16 cellular contexts compared by ENCODE assay signal in the genomic region with DNA sequence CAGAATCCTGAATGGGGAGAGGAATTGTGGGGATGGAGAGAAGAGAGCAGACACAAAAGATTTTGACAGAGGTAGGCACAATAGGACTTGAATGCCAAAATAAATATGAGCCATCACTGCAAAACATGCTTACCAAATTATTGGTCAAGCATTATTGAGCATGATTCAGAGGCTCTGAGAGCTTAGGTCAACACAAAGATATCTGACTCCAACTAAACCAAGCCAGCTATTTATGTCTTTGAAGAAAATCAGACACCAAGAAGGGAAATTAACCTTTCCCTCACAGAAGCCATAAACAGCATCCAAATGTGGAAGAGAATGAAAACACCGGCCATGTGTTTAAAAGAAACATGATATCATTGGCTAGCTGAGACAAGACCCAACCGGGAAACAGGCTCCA.
DNase-seq lines count a peak whose midpoint lies in the region; ATAC-seq and TF ChIP-seq lines count a peak whose summit lies in the region.
"Had no signal": no experiment of that assay in that cellular context is flagged by ENCODE, and none has a peak within 500 bp of the region (broad histone marks: within the 10 kb centered on the region; RNA-seq: fewer than 3 reads in every experiment).

No MANE protein-coding gene starts in this region.

- H3K27ac Mint-ChIP-seq in activated naive CD4-positive, alpha-beta T cell treated with anti-CD3 and anti-CD28 coated beads, Interleukin-2, amount 50 U/mL, for 72 hours: no peak overlapping the region
- H3K27ac Mint-ChIP-seq: CD4-positive, alpha-beta memory T cell; natural killer cell treated with Interleukin-12 subunit alpha and Interleukin-12 subunit beta and Interleukin-15 and Interleukin-18, amount 100 ng/mL, for 72 hours had no signal

- in situ Hi-C loops in mammary epithelial cell (cut with MboI; ENCODE audit: low sequenced_read_pairs in 2 of 2): no loop called here

- H3K4me3 ChIP-seq in mammary epithelial cell (replicated peaks in 1 of 3; ENCODE audit: insufficient read depth in 1 of 3, low read depth in 2 of 3, low read length in 3 of 3): no peak overlapping the region
- H3K4me3 ChIP-seq: skin epidermis had no signal

- peaks cover 5% of the 10 kb centered on the region in 2 donors for H3K9me3 Mint-ChIP-seq in activated naive CD4-positive, alpha-beta T cell treated with anti-CD3 and anti-CD28 coated beads, Interleukin-2, amount 50 U/mL, for 72 hours

- intact Hi-C loops in mammary epithelial cell (cut with micrococcal nuclease): no loop called here

- no peak for TF ChIP-seq CTCF in mammary epithelial cell (conservative IDR thresholded peaks at IDR 0.05 in 1 of 2, IDR thresholded peaks at IDR 0.05 in 1 of 2; ENCODE audit: extremely low read depth in 1 of 2, insufficient read depth in 1 of 2, low read depth in 1 of 2, low read length in 2 of 2)

- no TSS peak for BruUV-seq in mammary epithelial cell (replicated peaks; lab: Mats Ljungman, UMichigan)

- H3K79me2 ChIP-seq in mammary epithelial cell (ENCODE audit: insufficient read depth, low read length): no peaks in the 10 kb centered on the region

- 64% methylated on average over 2 of the region's 2 CpGs for WGBS in mammary epithelial cell (ENCODE audit: low coverage, missing lambda C conversion rate)

- DNase-seq in EL (peak; percentile 30), NCI-H2029 (lab: John Stamatoyannopoulos, UW) (peak; percentile 81), mammary epithelial cell (peak; percentile 9), non-pigmented ciliary epithelial cell (ENCODE audit: low read depth) (peak; percentile 35), epidermal melanocyte (ENCODE audit: insufficient read length, low spot score) (no peak)
- DNase-seq in activated naive CD4-positive, alpha-beta T cell treated with anti-CD3 and anti-CD28 coated beads, Interleukin-2, amount 50 U/mL, for 72 hours (ENCODE audit: low spot score in 2 of 2): no peak
- DNase-seq: activated CD4-positive, CD25-positive, alpha-beta regulatory T cell treated with anti-CD3 and anti-CD28 coated beads, Interleukin-2, amount 50 U/mL, for 72 hours; amniotic stem cell; CD4-positive, alpha-beta memory T cell; effector CD4-positive, alpha-beta T cell; left colon; substantia nigra had no signal

- H3K36me3 Mint-ChIP-seq in activated naive CD4-positive, alpha-beta T cell treated with anti-CD3 and anti-CD28 coated beads, Interleukin-2, amount 50 U/mL, for 72 hours: no peaks in the 10 kb centered on the region

- dilution Hi-C loops in mammary epithelial cell (cut with HindIII; ENCODE audit: low sequenced_read_pairs): no loop called here

- H3K9ac ChIP-seq in mammary epithelial cell (ENCODE audit: insufficient read depth, low read length): no peak overlapping the region

- peaks cover 5% of the 10 kb centered on the region for H3K9me3 ChIP-seq in mammary epithelial cell (replicated peaks; ENCODE audit: insufficient read depth, low read length)

- no peaks in the 10 kb centered on the region for H3K27me3 ChIP-seq in mammary epithelial cell (ENCODE audit: insufficient read depth, low read length)

- no peak for ATAC-seq in GM18520 (IDR thresholded peaks at IDR 0.05; ENCODE audit: unreplicated experiment)
- ATAC-seq in activated naive CD4-positive, alpha-beta T cell treated with anti-CD3 and anti-CD28 coated beads, Interleukin-2, amount 50 U/mL, for 72 hours: no peak
- ATAC-seq: left colon; natural killer cell treated with Interleukin-12 subunit alpha and Interleukin-12 subunit beta and Interleukin-15 and Interleukin-18, amount 100 ng/mL, for 72 hours; SK-N-SH treated with all-trans-retinoic acid at 6 μM for 48 hours had no signal

- no peak overlapping the region for H3K4me2 ChIP-seq in mammary epithelial cell (ENCODE audit: insufficient read depth, low read depth, low read length)

- H3K27ac ChIP-seq in mammary epithelial cell (ENCODE audit: insufficient read depth, low read depth, low read length): no peak overlapping the region
- H3K27ac ChIP-seq: skin epidermis had no signal

- CTCF ChIA-PET in mammary epithelial cell (lab: Charles Lee; ENCODE audit: low non-redundant PET): no interaction called here

- H2AFZ ChIP-seq in mammary epithelial cell (ENCODE audit: low read depth, low read length): no peak overlapping the region

- H4K20me1 ChIP-seq in mammary epithelial cell (ENCODE audit: insufficient read depth, low read length): no peaks in the 10 kb centered on the region

- no peaks in the 10 kb centered on the region for H3K36me3 ChIP-seq in mammary epithelial cell (ENCODE audit: insufficient read depth, low read length)

- H3K4me1 ChIP-seq in mammary epithelial cell (ENCODE audit: insufficient read depth, low read length): no peaks in the 10 kb centered on the region

Comparison
In these comparisons a context has a peak if more than half of its experiments do, and no peak if none do; other contexts are left out.
1. DNase-seq: peak in EL (single experiment), NCI-H2029 (single experiment), mammary epithelial cell (single experiment) and non-pigmented ciliary epithelial cell (single experiment); none in epidermal melanocyte (single experiment) and activated naive CD4-positive, alpha-beta T cell treated with anti-CD3 and anti-CD28 coated beads, Interleukin-2, amount 50 U/mL, for 72 hours (0 of 2).